22 cellular contexts compared by ENCODE assay signal in genomic region chr2:135246856-135247255, GRCh38.
"Had no signal": no experiment of that assay in that cellular context is flagged by ENCODE, and none has a peak within 500 bp of the region (broad histone marks: within the 10 kb centered on the region; RNA-seq: fewer than 3 reads in every experiment).

No MANE protein-coding gene starts in this region.

- H3K4me1 Mint-ChIP-seq: WTC11 had no signal

- H3K36me3 ChIP-seq: adrenal gland, ascending aorta, gastrocnemius medialis had no signal

- H3K27ac Mint-ChIP-seq: activated CD4-positive, alpha-beta memory T cell treated with anti-CD3 and anti-CD28 coated beads for 36 hours; activated CD8-positive, alpha-beta memory T cell treated with anti-CD3 and anti-CD28 coated beads, Interleukin-2, amount 10 ng/mL, durations not matched to agents 7 days and 5 days; activated naive CD4-positive, alpha-beta T cell treated with anti-CD3 and anti-CD28 coated beads, Interleukin-2, amount 10 ng/mL, durations not matched to agents 7 days and 5 days; natural killer cell; T-helper 1 cell treated with Interleukin-12 subunit alpha and Interleukin-12 subunit beta and Interleukin-4 antibody, amounts not matched to agents 30 μg/mL and 1 μg/mL, for 36 hours; WTC11 had no signal

- H3K4me3 Mint-ChIP-seq: activated CD4-positive, alpha-beta memory T cell treated with anti-CD3 and anti-CD28 coated beads for 36 hours; activated CD8-positive, alpha-beta memory T cell treated with anti-CD3 and anti-CD28 coated beads, Interleukin-2, amount 10 ng/mL, durations not matched to agents 7 days and 5 days; activated naive CD4-positive, alpha-beta T cell treated with anti-CD3 and anti-CD28 coated beads, Interleukin-2, amount 10 ng/mL, durations not matched to agents 7 days and 5 days; central memory CD8-positive, alpha-beta T cell; natural killer cell; stimulated activated naive CD8-positive, alpha-beta T cell treated with anti-CD3 and anti-CD28 coated beads, Interleukin-15, amount 100 ng/mL, for 72 hours; T-helper 1 cell treated with Interleukin-12 subunit alpha and Interleukin-12 subunit beta and Interleukin-4 antibody, amounts not matched to agents 30 μg/mL and 1 μg/mL, for 36 hours; WTC11 had no signal

- H3K27me3 ChIP-seq: adrenal gland, ascending aorta, esophagus muscularis mucosa, gastrocnemius medialis, tibial artery had no signal

- H3K9me3 ChIP-seq: adrenal gland, gastrocnemius medialis had no signal

- H3K27me3 Mint-ChIP-seq: activated CD4-positive, alpha-beta memory T cell treated with anti-CD3 and anti-CD28 coated beads for 36 hours; activated CD8-positive, alpha-beta memory T cell treated with anti-CD3 and anti-CD28 coated beads, Interleukin-2, amount 10 ng/mL, durations not matched to agents 7 days and 5 days; activated naive CD4-positive, alpha-beta T cell treated with anti-CD3 and anti-CD28 coated beads, Interleukin-2, amount 10 ng/mL, durations not matched to agents 7 days and 5 days; central memory CD8-positive, alpha-beta T cell; stimulated activated naive CD8-positive, alpha-beta T cell treated with anti-CD3 and anti-CD28 coated beads, Interleukin-15, amount 100 ng/mL, for 72 hours had no signal

- H3K27ac ChIP-seq: adrenal gland, ascending aorta, esophagus muscularis mucosa, gastrocnemius medialis, tibial artery had no signal

- H3K4me3 ChIP-seq: adrenal gland, ascending aorta, esophagus muscularis mucosa, gastrocnemius medialis, tibial artery had no signal

- H3K4me1 ChIP-seq: adrenal gland, ascending aorta, esophagus muscularis mucosa, gastrocnemius medialis, tibial artery had no signal

- H3K9me3 Mint-ChIP-seq: natural killer cell had no signal

- DNase-seq: activated CD4-positive, alpha-beta memory T cell treated with anti-CD3 and anti-CD28 coated beads for 36 hours; activated CD4-positive, alpha-beta T cell treated with anti-CD3 and anti-CD28 coated beads for 4 hours; activated CD8-positive, alpha-beta memory T cell treated with anti-CD3 and anti-CD28 coated beads, Interleukin-2, amount 10 ng/mL, durations not matched to agents 7 days and 5 days; activated effector memory CD4-positive, alpha-beta T cell treated with anti-CD3 and anti-CD28 coated beads, Interleukin-2, amount 50 U/mL, for 16 hours; activated naive CD4-positive, alpha-beta T cell treated with anti-CD3 and anti-CD28 coated beads, Interleukin-2, amount 10 ng/mL, durations not matched to agents 7 days and 5 days; activated T-cell treated with anti-CD3 and anti-CD28 coated beads for 4 hours; adrenal gland; gastrocnemius medialis; hippocampal formation; kidney glomerular epithelial cell; left ventricle myocardium superior; midbrain; natural killer cell; stimulated activated CD4-positive, alpha-beta T cell treated with anti-CD3 and anti-CD28 coated beads, Interleukin-1b, Interleukin-23, amount 100 ng/mL, for 48 hours; stimulated activated naive CD8-positive, alpha-beta T cell treated with anti-CD3 and anti-CD28 coated beads, Interleukin-15, amount 100 ng/mL, for 72 hours; T1000; tibial artery had no signal

- ATAC-seq: activated CD8-positive, alpha-beta memory T cell treated with anti-CD3 and anti-CD28 coated beads, Interleukin-2, amount 10 ng/mL, durations not matched to agents 7 days and 5 days; gastrocnemius medialis; left ventricle myocardium superior; stimulated activated naive CD8-positive, alpha-beta T cell treated with anti-CD3 and anti-CD28 coated beads, Interleukin-15, amount 100 ng/mL, for 72 hours; WTC11 had no signal
